ENCODE assay signal across 8 cellular contexts in genomic region chr3:10193692-10194327, GRCh38. TPM values are rescaled to one million over a fixed set of nuclear protein-coding genes. Genes with fewer than 3 reads are reported as not detected.
DNase-seq lines count a peak whose midpoint lies in the region; ATAC-seq, FAIRE-seq and TF ChIP-seq lines count a peak whose summit lies in the region.

No MANE protein-coding gene starts in this region.

- in situ Hi-C loops in K562 (cut with MboI): no loop called here

- H3K4me1 ChIP-seq in K562 (replicated peaks in 1 of 2; ENCODE audit: control insufficient read depth in 2 of 2, insufficient read depth in 2 of 2, low read length in 2 of 2) (peaks cover 64 to 66% of the 10 kb centered on the region in 2 experiments), thyroid gland (peaks cover 64 to 92% of the 10 kb centered on the region in 2 donors)

- no peaks in the 10 kb centered on the region for H3K27me3 ChIP-seq in K562 (ENCODE audit: control insufficient read depth in 2 of 2, insufficient read depth in 2 of 2, low read length in 2 of 2)
- no peaks in the 10 kb centered on the region for H3K27me3 ChIP-seq in thyroid gland

- peaks cover 10% of the 10 kb centered on the region for H3K4me1 Mint-ChIP-seq in mesothelial cell of epicardium

- no peak for TF ChIP-seq RAD21 in K562 (CRISPR knock-in tag; conservative IDR thresholded peaks at IDR 0.05 in 1 of 2, IDR thresholded peaks at IDR 0.05 in 1 of 2)

- no peak overlapping the region for H3K4me3 Mint-ChIP-seq in mesothelial cell of epicardium

- H4K20me1 ChIP-seq in K562 (replicated peaks; ENCODE audit: control insufficient read depth, insufficient read depth, low read length): no peaks in the 10 kb centered on the region

- H3K4me3 ChIP-seq in K562: no peak overlapping the region
- H3K4me3 ChIP-seq in thyroid gland (replicated peaks in 1 of 3): no peak overlapping the region

- FAIRE-seq in K562 (lab: Jason Lieb, UNC): no peak

- peaks cover 4% of the 10 kb centered on the region for H3K9me1 ChIP-seq in K562 (ENCODE audit: control insufficient read depth, insufficient read depth, low read length)

- ATAC-seq in K562: peak; percentile 38
- ATAC-seq in GM21515 (IDR thresholded peaks at IDR 0.05; ENCODE audit: unreplicated experiment): no peak

- no peaks in the 10 kb centered on the region for H3K9me3 Mint-ChIP-seq in mesothelial cell of epicardium

- WGBS in K562 (ENCODE audit: insufficient coverage, low coverage, missing lambda C conversion rate): 52% methylated on average over 14 of the region's 14 CpGs
- WGBS in thyroid gland, 2 donors: 68 to 77% methylated on average over 14 of the region's 14 CpGs

- peak overlapping the region; percentile 69 for H3K4me2 ChIP-seq in K562 (ENCODE audit: insufficient read depth, low read length)

- intact Hi-C loops in K562 (cut with micrococcal nuclease): no loop called here
- intact Hi-C loops in thyroid gland (cut with DNase I): no loop called here

- peak overlapping the region; percentile 85 for H2AFZ ChIP-seq in K562 (ENCODE audit: low read depth, low read length)

- POLR2A ChIA-PET in K562 (lab: Yijun Ruan, JAX): interaction anchor here (0.6 to 1.4 kb wide), 9 partner anchors 8 to 797 kb away, joined by 3 to 6 read pairs (median 3); partner anchors contain the start of gene CRELD1

- H3K27me3 Mint-ChIP-seq in mesothelial cell of epicardium (ENCODE audit: low read depth): no peaks in the 10 kb centered on the region

- CTCF ChIA-PET in K562 (lab: Yijun Ruan, JAX; ENCODE audit: low intra/inter-chr PET ratio): no interaction called here

- peak overlapping the region; percentile 29 to 82 for H3K9ac ChIP-seq in K562 (ENCODE audit: insufficient read depth in 1 of 2, low read depth in 2 of 2, low read length in 2 of 2)

- TF ChIP-seq POLR2A in K562 (conservative IDR thresholded peaks at IDR 0.05) (no peak), thyroid gland (IDR thresholded peaks at IDR 0.05) (no peak)

- peak overlapping the region; percentile 39 for H3K27ac Mint-ChIP-seq in mesothelial cell of epicardium

- TF ChIP-seq EP300 in K562 (IDR thresholded peaks at IDR 0.05; ENCODE audit: low read length): no peak

- no TSS peak for BruUV-seq in K562 (replicated peaks; lab: Mats Ljungman, UMichigan)

- H3K27ac ChIP-seq in K562 (ENCODE audit: extremely low read depth, low read depth, low read length) (peak overlapping the region; percentile 68), thyroid gland (peak overlapping the region; percentile 93 to 97 (median 97))

- H3K36me3 ChIP-seq in K562 (ENCODE audit: control insufficient read depth, insufficient read depth, low read length) (no peaks in the 10 kb centered on the region), thyroid gland (no peaks in the 10 kb centered on the region)

- DNase-seq in activated CD8-positive, alpha-beta memory T cell treated with anti-CD3 and anti-CD28 coated beads for 24 hours: peak; percentile 63
- no peak for DNase-seq in activated CD8-positive, alpha-beta memory T cell treated with anti-CD3 and anti-CD28 coated beads, Interleukin-2, amount 50 U/mL, for 4 hours
- DNase-seq in K562 (ENCODE audit: extremely low read depth in 1 of 4, low spot score in 3 of 4) (peak in 1 of 4 experiments; percentile 44), mesothelial cell of epicardium (ENCODE audit: low spot score in 2 of 2, unreplicated experiment in 2 of 2) (no peak), thyroid gland (peak; percentile 41 to 51), foreskin melanocyte (no peak), HuH-7 (ENCODE audit: low spot score) (no peak)

- H3K9me3 ChIP-seq in K562 (replicated peaks; ENCODE audit: control insufficient read depth, insufficient read depth, low read depth, low read length) (no peaks in the 10 kb centered on the region), thyroid gland (no peaks in the 10 kb centered on the region)

- H3K79me2 ChIP-seq in K562 (ENCODE audit: control insufficient read depth, insufficient read depth, low read length): no peaks in the 10 kb centered on the region

- TF ChIP-seq CTCF in K562 (IDR thresholded peaks at IDR 0.05 in 2 of 3, conservative IDR thresholded peaks at IDR 0.05 in 1 of 3; ENCODE audit: insufficient read depth in 2 of 3, low read depth in 1 of 3, low read length in 3 of 3) (no peak), mesothelial cell of epicardium (IDR thresholded peaks at IDR 0.05; ENCODE audit: unreplicated experiment) (no peak), thyroid gland (IDR thresholded peaks at IDR 0.05) (no peak)

- H3K36me3 Mint-ChIP-seq in mesothelial cell of epicardium: no peaks in the 10 kb centered on the region

TF ChIP-seq in K562, 482 proteins besides CTCF, POLR2A, EP300 and RAD21 (continues in another document):
- TF ChIP-seq ZC3H11A (IDR thresholded peaks at IDR 0.05; ENCODE audit: low read depth, low read length): no peak
- no peak for TF ChIP-seq ZNF445 (CRISPR knock-in tag; IDR thresholded peaks at IDR 0.05; ENCODE audit: low read depth)
- 0 out of 4 replicates have a peak, but pooled peaks of 1 of the 2 experiments have one; percentile 34 for TF ChIP-seq FOXA3 (CRISPR knock-in tag; conservative IDR thresholded peaks at IDR 0.05 in 1 of 2, IDR thresholded peaks at IDR 0.05 in 1 of 2)
- TF ChIP-seq ZNF583 (CRISPR knock-in tag; IDR thresholded peaks at IDR 0.05): 0 out of 2 replicates have a peak, but pooled peaks have one; percentile 36

RNA-seq across cellular contexts. Expression of gene IRAK2, which starts 29.1 kb away (rescaled TPM):
- total RNA-seq in K562 (2011; cell fraction: chromatin; rRNA removed; ENCODE audit: low replicate concordance): 3.6 and 5.6 TPM in 2 replicates
- 3.4 and 4.5 TPM in 2 replicates for total RNA-seq in K562 (2011; cell fraction: nucleolus; rRNA removed)
- 3.7 and 4.1 TPM in 2 replicates for total RNA-seq in K562 (2011; cell fraction: nucleoplasm; rRNA removed)
- 2.5 and 4.7 TPM in 2 replicates for total RNA-seq in K562 (2014; rRNA removed)
- total RNA-seq in K562 (2014; rRNA removed; fragmentation: Illumina TruSeq; extraction: Trizol): 2.7 TPM in 2 replicates
- 1.7 and 1.8 TPM in 2 replicates for total RNA-seq in K562 (2015; rRNA removed; fragmentation: Illumina TruSeq; extraction: Trizol)
- 3.1 and 3.2 TPM in 2 replicates for total RNA-seq in K562 (2021)
- polyA plus RNA-seq in K562 (2011; rRNA removed): 3.6 and 4.4 TPM in 2 replicates
- polyA plus RNA-seq in K562 (2011; cell fraction: cytosol; rRNA removed): 4.2 and 5.7 TPM in 2 replicates
- 1.3 and 1.9 TPM in 2 replicates for polyA plus RNA-seq in K562 (2011; cell fraction: nucleus; rRNA removed)
- 1.8 and 2.8 TPM in 2 replicates for polyA plus RNA-seq in K562 (2012)
- 3.2 and 3.8 TPM in 2 replicates for polyA plus RNA-seq in K562 (2014; fragmentation: Illumina TruSeq; extraction: Trizol)
- 1 to 10 TPM in 1 of 2 experiments, under 1 TPM in 1; 0.42 to 1.0 TPM for polyA plus RNA-seq in K562 (2014; fragmentation: Nextera tagmentation; extraction: Ambion mirVana)
- polyA plus RNA-seq in K562 (2014; rRNA removed): 2.7 and 2.9 TPM in 2 replicates
- 2.3 and 3.5 TPM in 2 replicates for polyA minus RNA-seq in K562 (2011; rRNA and poly(A)+ RNA removed)
- 1.9 and 3.1 TPM in 2 replicates for polyA minus RNA-seq in K562 (2011; cell fraction: cytosol; rRNA and poly(A)+ RNA removed)
- 1.1 and 1.2 TPM in 2 replicates for polyA minus RNA-seq in K562 (2011; cell fraction: nucleus; rRNA and poly(A)+ RNA removed)
- total RNA-seq in mesothelial cell of epicardium: 0.69 to 0.97 TPM (median 0.77 TPM) in 3 replicates
- 1 to 10 TPM; 5.0 to 9.1 (median 7.4) TPM for total RNA-seq in thyroid gland

RNA-seq across cellular contexts. Expression of gene VHL, which starts 52.2 kb away (rescaled TPM):
- 75.2 and 83.6 TPM in 2 replicates for total RNA-seq in K562 (2011; cell fraction: chromatin; rRNA removed; ENCODE audit: low replicate concordance)
- 45.5 and 50.2 TPM in 2 replicates for total RNA-seq in K562 (2011; cell fraction: nucleolus; rRNA removed)
- total RNA-seq in K562 (2011; cell fraction: nucleoplasm; rRNA removed): 91.8 and 160 TPM in 2 replicates
- total RNA-seq in K562 (2014; rRNA removed) (73.9 and 82.2 TPM in 2 replicates), K562 (2014; rRNA removed; fragmentation: Illumina TruSeq; extraction: Trizol) (109 and 120 TPM in 2 replicates), K562 (2015; rRNA removed; fragmentation: Illumina TruSeq; extraction: Trizol) (90.5 and 91.1 TPM in 2 replicates), K562 (2021) (79.4 and 93.6 TPM in 2 replicates), mesothelial cell of epicardium (71.2 to 73.7 TPM (median 72.9 TPM) in 3 replicates), thyroid gland (10 to 100 TPM; 55.0 to 60.1 (median 58.5) TPM)
- polyA plus RNA-seq in K562 (2011; rRNA removed) (49.8 and 55.3 TPM in 2 replicates), K562 (2014; fragmentation: Illumina TruSeq; extraction: Trizol) (73.5 and 84.1 TPM in 2 replicates), K562 (2014; fragmentation: Nextera tagmentation; extraction: Ambion mirVana) (10 to 100 TPM; 16.3 to 22.7 TPM), K562 (2014; rRNA removed) (58.7 and 74.2 TPM in 2 replicates)
- polyA plus RNA-seq in K562 (2011; cell fraction: cytosol; rRNA removed): 19.7 and 34.1 TPM in 2 replicates
- polyA plus RNA-seq in K562 (2011; cell fraction: nucleus; rRNA removed): 35.5 and 39.4 TPM in 2 replicates
- 78.7 and 123 TPM in 2 replicates for polyA plus RNA-seq in K562 (2012)
- polyA minus RNA-seq in K562 (2011; rRNA and poly(A)+ RNA removed): 70.6 and 72.7 TPM in 2 replicates
- polyA minus RNA-seq in K562 (2011; cell fraction: cytosol; rRNA and poly(A)+ RNA removed): 22.2 and 30.4 TPM in 2 replicates
- polyA minus RNA-seq in K562 (2011; cell fraction: nucleus; rRNA and poly(A)+ RNA removed): 11.8 and 13.1 TPM in 2 replicates

RNA-seq across cellular contexts. Expression of gene TATDN2, which starts 54.4 kb away (rescaled TPM):
- 72.5 and 115 TPM in 2 replicates for total RNA-seq in K562 (2011; cell fraction: chromatin; rRNA removed; ENCODE audit: low replicate concordance)
- total RNA-seq in K562 (2011; cell fraction: nucleolus; rRNA removed): 71.2 and 76.0 TPM in 2 replicates
- 73.4 and 78.1 TPM in 2 replicates for total RNA-seq in K562 (2011; cell fraction: nucleoplasm; rRNA removed)
- total RNA-seq in K562 (2014; rRNA removed): 10.9 and 14.7 TPM in 2 replicates
- total RNA-seq in K562 (2014; rRNA removed; fragmentation: Illumina TruSeq; extraction: Trizol): 25.0 and 25.8 TPM in 2 replicates
- 29.0 and 30.3 TPM in 2 replicates for total RNA-seq in K562 (2015; rRNA removed; fragmentation: Illumina TruSeq; extraction: Trizol)
- 38.8 and 44.7 TPM in 2 replicates for total RNA-seq in K562 (2021)
- 20.8 and 27.2 TPM in 2 replicates for polyA plus RNA-seq in K562 (2011; rRNA removed)
- 20.7 and 21.3 TPM in 2 replicates for polyA plus RNA-seq in K562 (2011; cell fraction: cytosol; rRNA removed)
- polyA plus RNA-seq in K562 (2011; cell fraction: nucleus; rRNA removed): 33.0 and 34.2 TPM in 2 replicates
- polyA plus RNA-seq in K562 (2012): 25.7 and 36.1 TPM in 2 replicates
- 34.9 and 36.6 TPM in 2 replicates for polyA plus RNA-seq in K562 (2014; fragmentation: Illumina TruSeq; extraction: Trizol)
- 1 to 10 TPM; 5.2 to 7.9 TPM for polyA plus RNA-seq in K562 (2014; fragmentation: Nextera tagmentation; extraction: Ambion mirVana)
- polyA plus RNA-seq in K562 (2014; rRNA removed): 23.7 and 28.0 TPM in 2 replicates
- 27.0 and 40.2 TPM in 2 replicates for polyA minus RNA-seq in K562 (2011; rRNA and poly(A)+ RNA removed)
- polyA minus RNA-seq in K562 (2011; cell fraction: cytosol; rRNA and poly(A)+ RNA removed): 13.5 and 22.0 TPM in 2 replicates
- polyA minus RNA-seq in K562 (2011; cell fraction: nucleus; rRNA and poly(A)+ RNA removed): 27.6 and 34.4 TPM in 2 replicates
- 38.7 to 40.6 TPM (median 40.2 TPM) in 3 replicates for total RNA-seq in mesothelial cell of epicardium
- total RNA-seq in thyroid gland: 10 to 100 TPM; 21.4 to 37.1 (median 30.1) TPM

Comparison
In these comparisons a context has a peak if more than half of its experiments do, and no peak if none do; other contexts are left out.
1. DNase-seq: peak in activated CD8-positive, alpha-beta memory T cell treated with anti-CD3 and anti-CD28 coated beads for 24 hours (single experiment) and thyroid gland (2 of 2); none in activated CD8-positive, alpha-beta memory T cell treated with anti-CD3 and anti-CD28 coated beads, Interleukin-2, amount 50 U/mL, for 4 hours (single experiment), mesothelial cell of epicardium (0 of 2), foreskin melanocyte (single experiment) and HuH-7 (single experiment).